In genomic region chr16:1760911-1761310, GRCh38 we compare ENCODE assay signal across 18 cellular contexts. TPM values are rescaled to one million over a fixed set of nuclear protein-coding genes. Genes with fewer than 3 reads are reported as not detected.
DNase-seq lines count a peak whose midpoint lies in the region; ATAC-seq and TF ChIP-seq lines count a peak whose summit lies in the region.
"Had no signal": no experiment of that assay in that cellular context is flagged by ENCODE, and none has a peak within 500 bp of the region (broad histone marks: within the 10 kb centered on the region; RNA-seq: fewer than 3 reads in every experiment).

No MANE protein-coding gene starts in this region.

- no peak for ATAC-seq in sciatic nerve
- ATAC-seq in HG03354 (IDR thresholded peaks at IDR 0.05; ENCODE audit: poor library complexity, severe bottlenecking, unreplicated experiment) = no peak
- ATAC-seq: A549; CD8-positive, alpha-beta T cell; HCT116 had no signal

- H3K4me3 Mint-ChIP-seq in IgD-negative memory B cell (no peak overlapping the region), glutamatergic neuron (ENCODE audit: unreplicated experiment) (no peak overlapping the region)
- H3K4me3 Mint-ChIP-seq: CD8-positive, alpha-beta T cell; HFFc6 had no signal

- H3K4me1 Mint-ChIP-seq in IgD-negative memory B cell = no peaks in the 10 kb centered on the region
- peaks cover 6% of the 10 kb centered on the region for H3K4me1 Mint-ChIP-seq in glutamatergic neuron (ENCODE audit: low read depth, unreplicated experiment)

- H3K27ac Mint-ChIP-seq in IgD-negative memory B cell (peak overlapping the region; percentile 25 to 35 (median 31)), glutamatergic neuron (ENCODE audit: unreplicated experiment) (peak overlapping the region; percentile 69)
- H3K27ac Mint-ChIP-seq: CD8-positive, alpha-beta T cell; HFFc6 had no signal

- intact Hi-C loops in sciatic nerve (cut with DNase I) = no loop called here

- TF ChIP-seq CTCF in glutamatergic neuron (IDR thresholded peaks at IDR 0.05; ENCODE audit: partially characterized antibody, unreplicated experiment) = no peak

- H3K9me3 Mint-ChIP-seq in IgD-negative memory B cell (no peaks in the 10 kb centered on the region), glutamatergic neuron (ENCODE audit: unreplicated experiment) (peaks cover 5% of the 10 kb centered on the region)
- H3K9me3 Mint-ChIP-seq: CD8-positive, alpha-beta T cell; HFFc6 had no signal

- H3K36me3 Mint-ChIP-seq in IgD-negative memory B cell (peaks cover 3% of the 10 kb centered on the region), glutamatergic neuron (ENCODE audit: unreplicated experiment) (no peaks in the 10 kb centered on the region)

- DNase-seq in activated CD4-positive, CD25-positive, alpha-beta regulatory T cell treated with anti-CD3 and anti-CD28 coated beads, Interleukin-2, amount 50 U/mL, for 72 hours = peak; percentile 25
- DNase-seq in activated CD4-positive, CD25-positive, alpha-beta regulatory T cell (lab: John Stamatoyannopoulos, UW) = no peak
- DNase-seq in glutamatergic neuron (no peak), sciatic nerve (ENCODE audit: low spot score) (peak; percentile 49), NCI-H226 (no peak), NCI-H1105 treated with DMSO at 0.1 percent for 48 hours (lab: John Stamatoyannopoulos, UW) (no peak)
- DNase-seq: AML-193; Calu3; CD8-positive, alpha-beta T cell; DMS79 treated with DMSO at 0.1 percent for 48 hours; GF-D8; GOT3; H7; HFFc6 had no signal

- no peaks in the 10 kb centered on the region for H3K27me3 Mint-ChIP-seq in IgD-negative memory B cell
- peaks cover 9% of the 10 kb centered on the region for H3K27me3 Mint-ChIP-seq in glutamatergic neuron (ENCODE audit: unreplicated experiment)

RNA-seq across cellular contexts. Expression of gene NME3, which starts 10.4 kb away (rescaled TPM):
- polyA plus RNA-seq in IgD-negative memory B cell = 66.1 TPM
- total RNA-seq in glutamatergic neuron (ENCODE audit: unreplicated experiment) (79.1 TPM), sciatic nerve (50.1 TPM)

RNA-seq across cellular contexts. Expression of gene EME2, which starts 11.7 kb away (rescaled TPM):
- 1.5 TPM for polyA plus RNA-seq in IgD-negative memory B cell
- 68.7 TPM for total RNA-seq in glutamatergic neuron (ENCODE audit: unreplicated experiment)
- total RNA-seq in sciatic nerve = 15.3 TPM

RNA-seq across cellular contexts. Expression of gene MRPS34, which starts 12.0 kb away (rescaled TPM):
- polyA plus RNA-seq in IgD-negative memory B cell = 156 TPM
- total RNA-seq in glutamatergic neuron (ENCODE audit: unreplicated experiment) (75.1 TPM), sciatic nerve (42.7 TPM)

RNA-seq across cellular contexts. Expression of gene SPSB3, which starts 21.5 kb away (rescaled TPM):
- 55.2 TPM for polyA plus RNA-seq in IgD-negative memory B cell
- total RNA-seq in glutamatergic neuron (ENCODE audit: unreplicated experiment) (80.4 TPM), sciatic nerve (35.3 TPM)

RNA-seq across cellular contexts. Expression of gene NUBP2, which starts 21.8 kb away (rescaled TPM):
- polyA plus RNA-seq in IgD-negative memory B cell = 76.9 TPM
- 66.1 TPM for total RNA-seq in glutamatergic neuron (ENCODE audit: unreplicated experiment)
- total RNA-seq in sciatic nerve = 28.0 TPM

Comparison
In these comparisons a context has a peak if more than half of its experiments do, and no peak if none do; other contexts are left out.
1. DNase-seq: peak in activated CD4-positive, CD25-positive, alpha-beta regulatory T cell treated with anti-CD3 and anti-CD28 coated beads, Interleukin-2, amount 50 U/mL, for 72 hours (single experiment) and sciatic nerve (single experiment); none in activated CD4-positive, CD25-positive, alpha-beta regulatory T cell (0 of 4), glutamatergic neuron (single experiment), NCI-H226 (single experiment) and NCI-H1105 treated with DMSO at 0.1 percent for 48 hours (single experiment).